ENCODE assay signal across 22 cellular contexts in genomic region chr10:30199376-30200018, GRCh38.
DNase-seq lines count a peak whose midpoint lies in the region; ATAC-seq, FAIRE-seq and TF ChIP-seq lines count a peak whose summit lies in the region.
"Had no signal": no experiment of that assay in that cellular context is flagged by ENCODE, and none has a peak within 500 bp of the region (broad histone marks: within the 10 kb centered on the region; RNA-seq: fewer than 3 reads in every experiment).

No MANE protein-coding gene starts in this region.

- H3K9ac ChIP-seq in HepG2 (ENCODE audit: insufficient read depth, low read depth, low read length) = no peak overlapping the region
- H3K9ac ChIP-seq: BLaER1 treated with 17β-estradiol and CSF1 and Interleukin-3, amounts not matched to agents 10 nM and 100 nM had no signal

- CTCF ChIA-PET in HepG2 (lab: Yijun Ruan, JAX; ENCODE audit: low intra/inter-chr PET ratio, low total read pairs) = no interaction called here

- 0 out of 2 replicates have a peak, but pooled peaks cover 9% of the 10 kb centered on the region for H3K4me1 ChIP-seq in HepG2 (ENCODE audit: insufficient read depth, low read length)
- H3K4me1 ChIP-seq: BLaER1 treated with 17β-estradiol and CSF1 and Interleukin-3, amounts not matched to agents 10 nM and 100 nM had no signal

- in situ Hi-C loops in HepG2 (cut with HindIII; ENCODE audit: extremely low pct_ligation_motif_present, low pct_unique_long_range_greater_than_20kb) = no loop called here
- in situ Hi-C loops in GM13977 (cut with MboI; ENCODE audit: low pct_unique_long_range_greater_than_20kb, low sequenced_read_pairs, unreplicated experiment) = no loop called here

- H3K27me3 ChIP-seq in bronchial epithelial cell (ENCODE audit: control insufficient read depth, insufficient read depth, low read length) (no peaks in the 10 kb centered on the region), HepG2 (ENCODE audit: control insufficient read depth in 1 of 2, insufficient read depth in 2 of 2, low read length in 2 of 2) (peaks cover 0 to 8% of the 10 kb centered on the region in 2 experiments; a peak in 1 of 5 replicates)
- H3K27me3 ChIP-seq: BLaER1 treated with 17β-estradiol and CSF1 and Interleukin-3, amounts not matched to agents 10 nM and 100 nM had no signal

- H3K4me3 ChIP-seq in bronchial epithelial cell (ENCODE audit: low read depth, low read length) (no peak overlapping the region), HepG2 (replicated peaks in 1 of 3; ENCODE audit: insufficient read depth in 1 of 3, low read depth in 2 of 3, low read length in 3 of 3) (no peak overlapping the region)
- H3K4me3 ChIP-seq: BLaER1 treated with 17β-estradiol and CSF1 and Interleukin-3, amounts not matched to agents 10 nM and 100 nM; GM12878; PC-9 had no signal

- TF ChIP-seq EP300 in HepG2 (IDR thresholded peaks at IDR 0.05; ENCODE audit: low read depth in 2 of 2, low read length in 2 of 2) (no peak), HepG2 (CRISPR knock-in tag; IDR thresholded peaks at IDR 0.05; ENCODE audit: borderline replicate concordance) (no peak)

- 0 out of 3 replicates have a peak, but pooled peaks have one; percentile 35 for ATAC-seq in HepG2
- ATAC-seq in HG02870 (IDR thresholded peaks at IDR 0.05; ENCODE audit: unreplicated experiment) = no peak
- ATAC-seq: GM12878 had no signal

- H4K20me1 ChIP-seq in HepG2 (ENCODE audit: insufficient read depth, low read length) = no peaks in the 10 kb centered on the region
- H4K20me1 ChIP-seq: BLaER1 treated with 17β-estradiol and CSF1 and Interleukin-3, amounts not matched to agents 10 nM and 100 nM had no signal

- BruUV-seq in HepG2 (replicated peaks; lab: Mats Ljungman, UMichigan) = no TSS peak

- DNase-seq in COLO829 (ENCODE audit: low spot score) (peak; percentile 72), NCI-H146 (lab: John Stamatoyannopoulos, UW) (peak; percentile 69), bronchial epithelial cell (ENCODE audit: low read depth) (peak; percentile 73), HepG2 (ENCODE audit: low spot score) (peak; percentile 12), GM13977 (ENCODE audit: low spot score) (no peak), midbrain (lab: John Stamatoyannopoulos, UW) (no peak), cortex of kidney (lab: John Stamatoyannopoulos, UW) (no peak)
- DNase-seq: CD8-positive, alpha-beta memory T cell; DND-41; GDM1; GOT3; MM.1S; NCI-H1105; NCI-H187; NCI-H2171; NCI-H446 treated with DMSO at 0.1 percent for 48 hours; NCI-H748 treated with DMSO at 0.1 percent for 48 hours; PC-9 had no signal

- peaks cover 10% of the 10 kb centered on the region for H3K9me3 ChIP-seq in HepG2 (ENCODE audit: low read length)

- H3K27ac ChIP-seq in HepG2 (ENCODE audit: extremely low read length, insufficient read depth, low read length) = no peak overlapping the region
- H3K27ac ChIP-seq: BLaER1 treated with 17β-estradiol and CSF1 and Interleukin-3, amounts not matched to agents 10 nM and 100 nM; PC-9 had no signal

- TF ChIP-seq RAD21 in HepG2 (CRISPR knock-in tag; IDR thresholded peaks at IDR 0.05) = no peak

- 4% methylated on average over 6 of the region's 6 CpGs for WGBS in HepG2 (ENCODE audit: low lambda C conversion rate)

- H3K36me3 ChIP-seq in bronchial epithelial cell (ENCODE audit: control insufficient read depth, insufficient read depth, low read length) = no peaks in the 10 kb centered on the region
- H3K36me3 ChIP-seq in HepG2 (replicated peaks in 1 of 2; ENCODE audit: control insufficient read depth in 1 of 2, insufficient read depth in 2 of 2, low read length in 2 of 2) = no peaks in the 10 kb centered on the region

- H3K79me2 ChIP-seq in HepG2 (ENCODE audit: insufficient read depth, low read length) = no peaks in the 10 kb centered on the region

- TF ChIP-seq CTCF in bronchial epithelial cell (IDR thresholded peaks at IDR 0.05; ENCODE audit: insufficient read depth, low read length, severe bottlenecking) (no peak), HepG2 (CRISPR knock-in tag; IDR thresholded peaks at IDR 0.05) (no peak), GM13977 (IDR thresholded peaks at IDR 0.05; ENCODE audit: extremely low read depth, insufficient read depth, missing control alignments) (no peak)

- H3K4me2 ChIP-seq in HepG2 (ENCODE audit: low read depth, low read length) = 0 out of 2 replicates have a peak overlapping the region, but pooled peaks have one; percentile 6
- H3K4me2 ChIP-seq: BLaER1 treated with 17β-estradiol and CSF1 and Interleukin-3, amounts not matched to agents 10 nM and 100 nM; PC-9 had no signal

- TF ChIP-seq POLR2A in HepG2 (IDR thresholded peaks at IDR 0.05; ENCODE audit: insufficient read depth in 1 of 2, low read depth in 2 of 2, low read length in 2 of 2) = no peak

- FAIRE-seq in bronchial epithelial cell (lab: Jason Lieb, UNC) (peak; percentile 28), HepG2 (lab: Jason Lieb, UNC) (no peak)
- FAIRE-seq: A204.1, GM12878 had no signal

- intact Hi-C loops in HepG2 (cut with micrococcal nuclease; ENCODE audit: unreplicated experiment) = no loop called here

- POLR2A ChIA-PET in HepG2 (lab: Yijun Ruan, JAX) = no interaction called here

- no peak overlapping the region for H2AFZ ChIP-seq in HepG2 (ENCODE audit: low read length)
- H2AFZ ChIP-seq: PC-9 had no signal

TF ChIP-seq in HepG2, 621 proteins besides CTCF, POLR2A, EP300 and RAD21:
- TF ChIP-seq HOXA7 (CRISPR knock-in tag; IDR thresholded peaks at IDR 0.05) (no peak), SOX13 (IDR thresholded peaks at IDR 0.05) (no peak), SOX13 (CRISPR knock-in tag; conservative IDR thresholded peaks at IDR 0.05 in 1 of 2, IDR thresholded peaks at IDR 0.05 in 1 of 2) (0 out of 4 replicates have a peak, but pooled peaks of 1 of the 2 experiments have one; percentile 16)

Comparison
In these comparisons a context has a peak if more than half of its experiments do, and no peak if none do; other contexts are left out.
1. DNase-seq: peak in COLO829 (single experiment), NCI-H146 (single experiment), bronchial epithelial cell (single experiment) and HepG2 (single experiment); none in GM13977 (single experiment), midbrain (single experiment) and cortex of kidney (single experiment).